8 cellular contexts compared by ENCODE assay signal in genomic region chr10:97726636-97727178, GRCh38. TPM values are rescaled to one million over a fixed set of nuclear protein-coding genes. Genes with fewer than 3 reads are reported as not detected.
DNase-seq lines count a peak whose midpoint lies in the region; ATAC-seq and TF ChIP-seq lines count a peak whose summit lies in the region.

No MANE protein-coding gene starts in this region.

- H4K12ac ChIP-seq in trophoblast cell (ENCODE audit: low read depth, low read length), result no peak overlapping the region

- no peak overlapping the region for H3K18ac ChIP-seq in trophoblast cell (ENCODE audit: low read length)

- H3K79me2 ChIP-seq in PC-9 (ENCODE audit: low read depth) (no peaks in the 10 kb centered on the region), trophoblast cell (ENCODE audit: control insufficient read depth, insufficient read depth, low read length, poor library complexity) (no peaks in the 10 kb centered on the region)

- POLR2A ChIA-PET in PC-9 (lab: Charles Lee; ENCODE audit: unreplicated experiment), result interaction anchor here (0.6 to 0.7 kb wide), 2 partner anchors 13 to 37 kb away, joined by 3 read pairs; no protein-coding TSS in a partner anchor

- no TSS peak for BruUV-seq in PC-9 (replicated peaks; lab: Mats Ljungman, UMichigan)

- H3K4ac ChIP-seq in trophoblast cell (ENCODE audit: low read depth, low read length), result no peak overlapping the region

- CTCF ChIA-PET in PC-9 (lab: Charles Lee), result interaction anchor here (0.7 kb wide), 1 partner anchor 25 kb away, joined by 3 read pairs; no protein-coding TSS in a partner anchor

- no peaks in the 10 kb centered on the region for H3K36me3 ChIP-seq in PC-9 (ENCODE audit: low read depth)
- H3K36me3 ChIP-seq in trophoblast cell (ENCODE audit: control insufficient read depth in 1 of 2, insufficient read depth in 2 of 2, low read length in 2 of 2), result no peaks in the 10 kb centered on the region

- no peak overlapping the region for H3K14ac ChIP-seq in trophoblast cell (ENCODE audit: low read length)

- H2BK5ac ChIP-seq in trophoblast cell (ENCODE audit: low read depth, low read length, poor library complexity), result no peak overlapping the region

- no peaks in the 10 kb centered on the region for H3K79me1 ChIP-seq in trophoblast cell (ENCODE audit: low read length)

- TF ChIP-seq CTCF in PC-9 (conservative IDR thresholded peaks at IDR 0.05) (no peak), foreskin fibroblast (IDR thresholded peaks at IDR 0.05; ENCODE audit: low read depth, low read length) (no peak)

- H2AFZ ChIP-seq in PC-9 (no peak overlapping the region; the same call in 1 of the 2 replicates), trophoblast cell (ENCODE audit: insufficient read depth, low read length, poor library complexity) (peak overlapping the region; percentile 77)

- DNase-seq in EL, result peak; percentile 32
- peak in 1 of 2 experiments; percentile 73 for DNase-seq in PC-9
- peak; percentile 68 to 85 for DNase-seq in foreskin fibroblast
- peak; percentile 78 to 84 for DNase-seq in trophoblast cell
- DNase-seq in HUDEP-2 (lab: John Stamatoyannopoulos, UW; ENCODE audit: unreplicated experiment in 76 of 76), result no peak
- no peak for DNase-seq in SIG-M5 treated with dmso at 0.1 percent for 504 hours (lab: John Stamatoyannopoulos, UW; ENCODE audit: unreplicated experiment)

- H3K4me1 ChIP-seq in PC-9 (replicated peaks; ENCODE audit: insufficient read depth) (peaks cover 8% of the 10 kb centered on the region; the same call in 1 of the 2 replicates), trophoblast cell (ENCODE audit: control insufficient read depth in 1 of 2, insufficient read depth in 2 of 2, low read length in 2 of 2) (peaks cover 2% of the 10 kb centered on the region in 2 experiments)

- H3K9me3 ChIP-seq in PC-9 (ENCODE audit: insufficient read depth, low read depth), result no peaks in the 10 kb centered on the region
- H3K9me3 ChIP-seq in trophoblast cell (ENCODE audit: insufficient read depth, low read depth, low read length), result no peaks in the 10 kb centered on the region

- no peak overlapping the region for H3K23ac ChIP-seq in trophoblast cell (ENCODE audit: low read length)

- 0 out of 2 replicates have a peak, but pooled peaks cover 10% of the 10 kb centered on the region for H3F3A ChIP-seq in PC-9 (ENCODE audit: insufficient read depth, low read depth)

- no CpG with 5 or more reads among the region's 8 CpGs for WGBS in trophoblast cell (ENCODE audit: extremely low coverage, insufficient coverage, insufficient read length)

- H3K4me3 ChIP-seq in PC-9 (peak overlapping the region; percentile 50; the same call in 1 of the 2 replicates), foreskin fibroblast (ENCODE audit: low read depth in 1 of 2, low read length in 2 of 2) (peak overlapping the region in 1 of 2 donors; percentile 25), trophoblast cell (ENCODE audit: low read depth, low read length) (no peak overlapping the region)

- no peak for ATAC-seq in HG03565 (IDR thresholded peaks at IDR 0.05; ENCODE audit: unreplicated experiment)
- no peak for ATAC-seq in HG02938 (IDR thresholded peaks at IDR 0.05; ENCODE audit: unreplicated experiment)

- intact Hi-C loops in PC-9 (cut with micrococcal nuclease; ENCODE audit: unreplicated experiment), result no loop called here

- H4K8ac ChIP-seq in trophoblast cell (ENCODE audit: low read depth, low read length), result peak overlapping the region; percentile 83

- H3K4me2 ChIP-seq in PC-9, result peak overlapping the region; percentile 68
- peak overlapping the region; percentile 77 for H3K4me2 ChIP-seq in trophoblast cell (ENCODE audit: low read length)

- no peak overlapping the region for H4K91ac ChIP-seq in trophoblast cell (ENCODE audit: low read depth, low read length)

- no peak overlapping the region for H2AK5ac ChIP-seq in trophoblast cell (ENCODE audit: low read length)

- 0 out of 2 replicates have a peak overlapping the region, but pooled peaks have one; percentile 4 for H3K27ac ChIP-seq in PC-9
- no peak overlapping the region for H3K27ac ChIP-seq in trophoblast cell (ENCODE audit: low read depth, low read length)

- no peak overlapping the region for H2BK120ac ChIP-seq in trophoblast cell (ENCODE audit: insufficient read depth, low read length, poor library complexity)

- no peaks in the 10 kb centered on the region for H3K27me3 ChIP-seq in PC-9 (ENCODE audit: insufficient read depth, low read depth)
- no peaks in the 10 kb centered on the region for H3K27me3 ChIP-seq in trophoblast cell (ENCODE audit: insufficient read depth, low read length)

- H3K9me2 ChIP-seq in PC-9 (ENCODE audit: insufficient read depth), result no peaks in the 10 kb centered on the region

- no peak overlapping the region for H3K9ac ChIP-seq in trophoblast cell (ENCODE audit: low read length)

- H4K20me1 ChIP-seq in PC-9 (ENCODE audit: insufficient read depth), result no peaks in the 10 kb centered on the region

- no peak overlapping the region for H2BK12ac ChIP-seq in trophoblast cell (ENCODE audit: low read length)

RNA-seq across cellular contexts. Expression of gene ZFYVE27, which starts 10.2 kb away (rescaled TPM):
- total RNA-seq in PC-9 (2021), result 21.6 and 24.7 TPM in 2 replicates
- 10.8 and 12.1 TPM in 2 replicates for polyA plus RNA-seq in trophoblast cell (2013)

RNA-seq across cellular contexts. Expression of gene MARVELD1, which starts 13.2 kb away (rescaled TPM):
- total RNA-seq in PC-9 (2021), result 33.1 and 40.1 TPM in 2 replicates
- 29.2 and 29.4 TPM in 2 replicates for polyA plus RNA-seq in trophoblast cell (2013)

RNA-seq across cellular contexts. Expression of gene AVPI1, which starts 39.7 kb away (rescaled TPM):
- 20.5 and 22.4 TPM in 2 replicates for total RNA-seq in PC-9 (2021)
- 21.5 and 23.7 TPM in 2 replicates for polyA plus RNA-seq in trophoblast cell (2013)

RNA-seq across cellular contexts. Expression of gene SFRP5, which starts 45.1 kb away (rescaled TPM):
- not detected in 2 replicates for total RNA-seq in PC-9 (2021)
- polyA plus RNA-seq in trophoblast cell (2013), result not detected in 2 replicates

Comparison
In these comparisons a context has a peak if more than half of its experiments do, and no peak if none do; other contexts are left out.
1. DNase-seq: peak in EL (single experiment), foreskin fibroblast (2 of 2) and trophoblast cell (2 of 2); none in HUDEP-2 (0 of 76) and SIG-M5 treated with dmso at 0.1 percent for 504 hours (single experiment).